In the genomic region with DNA sequence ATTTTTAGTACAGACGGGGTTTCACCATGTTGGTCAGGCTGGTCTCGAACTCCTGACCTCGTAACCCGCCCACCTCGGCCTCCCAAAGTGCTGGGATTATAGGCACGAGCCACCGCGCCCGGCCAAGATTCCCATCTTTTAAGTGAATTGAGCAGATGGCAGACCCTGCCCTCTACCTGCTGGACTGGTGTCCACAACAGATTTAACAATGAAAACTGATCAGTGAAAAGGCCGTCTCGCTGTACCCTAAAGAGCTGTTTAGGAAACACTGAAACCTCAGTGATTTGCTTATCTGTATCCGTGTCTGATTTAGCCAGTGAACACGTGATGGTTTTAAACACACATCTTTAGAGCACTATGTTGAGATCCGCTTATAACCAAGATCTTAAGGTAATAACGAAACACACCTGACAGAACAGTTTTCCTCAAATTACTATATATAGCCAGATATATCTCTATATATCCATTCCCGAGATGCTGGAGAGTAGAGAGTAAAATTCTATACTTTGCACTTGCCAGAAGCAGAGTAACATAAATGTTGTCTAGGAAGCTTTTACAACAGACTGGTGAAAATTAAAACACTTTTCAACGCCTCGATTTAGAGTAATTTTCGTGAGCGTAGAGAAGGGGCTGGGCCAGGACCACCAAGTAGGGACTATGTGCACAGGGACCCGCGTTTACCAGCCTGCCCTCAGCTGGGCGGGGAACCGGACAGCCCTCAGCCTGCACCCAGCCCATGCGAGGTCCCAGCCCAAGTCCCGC, we compare ENCODE assay signal across 8 cellular contexts. TPM values are rescaled to one million over a fixed set of nuclear protein-coding genes. Genes with fewer than 3 reads are reported as not detected.
DNase-seq lines count a peak whose midpoint lies in the region; ATAC-seq and TF ChIP-seq lines count a peak whose summit lies in the region.

No MANE protein-coding gene starts in this region.

- H3K36me3 ChIP-seq in H7 (replicated peaks; ENCODE audit: control insufficient read depth, insufficient read depth, low read length) (no peaks in the 10 kb centered on the region), KMS-11 (ENCODE audit: insufficient read depth) (no peaks in the 10 kb centered on the region), fibroblast of lung (ENCODE audit: control insufficient read depth, insufficient read depth, low read length) (no peaks in the 10 kb centered on the region)

- H3K79me2 ChIP-seq in KMS-11 (ENCODE audit: insufficient read depth, low read depth) = no peaks in the 10 kb centered on the region
- H3K79me2 ChIP-seq in fibroblast of lung (ENCODE audit: control insufficient read depth, insufficient read depth, low read length) = no peaks in the 10 kb centered on the region

- no peaks in the 10 kb centered on the region for H3K9me3 Mint-ChIP-seq in T-helper 2 cell treated with Interferon-gamma antibody and Interleukin-4, amounts not matched to agents 5 μg/mL and 100 μg/mL, for 36 hours
- H3K9me3 Mint-ChIP-seq in natural killer cell treated with Interleukin-12 subunit alpha and Interleukin-12 subunit beta and Interleukin-15 and Interleukin-18, amount 100 ng/mL, for 72 hours = no peaks in the 10 kb centered on the region

- peak overlapping the region; percentile 83 for H3K4me2 ChIP-seq in KMS-11
- peak overlapping the region; percentile 91 for H3K4me2 ChIP-seq in fibroblast of lung (ENCODE audit: extremely low read depth, insufficient read depth, low read length)

- peak overlapping the region; percentile 57; the same call in 1 of the 2 replicates for H3K27ac ChIP-seq in KMS-11
- H3K27ac ChIP-seq in fibroblast of lung (ENCODE audit: insufficient read depth, low read length) = peak overlapping the region; percentile 72

- H3K4me3 ChIP-seq in H7 (ENCODE audit: insufficient read depth, low read depth, low read length) (peak overlapping the region; percentile 85), KMS-11 (IDR thresholded peaks at IDR 0.05; ENCODE audit: insufficient read depth, low read depth, low read length) (peak overlapping the region; percentile 81), fibroblast of lung (replicated peaks in 1 of 4; ENCODE audit: control extremely low read depth in 1 of 4, insufficient read depth in 1 of 4, low read depth in 3 of 4, low read length in 4 of 4) (peak overlapping the region; percentile 40 to 89 (median 66))

- no peaks in the 10 kb centered on the region for H3K9me3 ChIP-seq in fibroblast of lung (ENCODE audit: control insufficient read depth, insufficient read depth, low read depth, low read length)

- H3K4me1 ChIP-seq in KMS-11 (ENCODE audit: low read depth, poor library complexity, severe bottlenecking) (peaks cover 5% of the 10 kb centered on the region), fibroblast of lung (ENCODE audit: control insufficient read depth, extremely low read depth, insufficient read depth, low read length) (peaks cover 7% of the 10 kb centered on the region)

- peak; percentile 33 for DNase-seq in stimulated activated CD8-positive, alpha-beta memory T cell treated with anti-CD3 and anti-CD28 coated beads, Interleukin-12 subunit alpha, Interleukin-12 subunit beta, amount 100 ng/mL, for 24 hours (ENCODE audit: extremely low read depth)
- DNase-seq in stimulated activated CD8-positive, alpha-beta memory T cell treated with anti-CD3 and anti-CD28 coated beads, Interleukin-4, amount 100 ng/mL, for 48 hours = no peak
- no peak for DNase-seq in H7
- no peak for DNase-seq in T-helper 2 cell treated with Interferon-gamma antibody and Interleukin-4, amounts not matched to agents 5 μg/mL and 100 μg/mL, for 36 hours (ENCODE audit: low spot score)
- peak; percentile 52 to 53 for DNase-seq in fibroblast of lung (ENCODE audit: low read depth in 2 of 2)
- no peak for DNase-seq in natural killer cell treated with Interleukin-12 subunit alpha and Interleukin-12 subunit beta and Interleukin-15 and Interleukin-18, amount 100 ng/mL, for 72 hours (ENCODE audit: low spot score)
- DNase-seq in effector CD8-positive, alpha-beta T cell (lab: John Stamatoyannopoulos, UW) = no peak

- peak overlapping the region; percentile 94 for H3K4me3 Mint-ChIP-seq in T-helper 2 cell treated with Interferon-gamma antibody and Interleukin-4, amounts not matched to agents 5 μg/mL and 100 μg/mL, for 36 hours
- peak overlapping the region; percentile 98 for H3K4me3 Mint-ChIP-seq in natural killer cell treated with Interleukin-12 subunit alpha and Interleukin-12 subunit beta and Interleukin-15 and Interleukin-18, amount 100 ng/mL, for 72 hours

- H3K9ac ChIP-seq in KMS-11 = peak overlapping the region; percentile 58; the same call in 1 of the 2 replicates
- peak overlapping the region; percentile 69 for H3K9ac ChIP-seq in fibroblast of lung (ENCODE audit: insufficient read depth, low read length)

- no peaks in the 10 kb centered on the region for H3K36me3 Mint-ChIP-seq in T-helper 2 cell treated with Interferon-gamma antibody and Interleukin-4, amounts not matched to agents 5 μg/mL and 100 μg/mL, for 36 hours (ENCODE audit: low read depth)
- no peaks in the 10 kb centered on the region for H3K36me3 Mint-ChIP-seq in natural killer cell treated with Interleukin-12 subunit alpha and Interleukin-12 subunit beta and Interleukin-15 and Interleukin-18, amount 100 ng/mL, for 72 hours

- no peaks in the 10 kb centered on the region for H3K27me3 Mint-ChIP-seq in T-helper 2 cell treated with Interferon-gamma antibody and Interleukin-4, amounts not matched to agents 5 μg/mL and 100 μg/mL, for 36 hours (ENCODE audit: low read depth)
- H3K27me3 Mint-ChIP-seq in natural killer cell treated with Interleukin-12 subunit alpha and Interleukin-12 subunit beta and Interleukin-15 and Interleukin-18, amount 100 ng/mL, for 72 hours = no peaks in the 10 kb centered on the region

- H3K27me3 ChIP-seq in H7 (ENCODE audit: control insufficient read depth, insufficient read depth, low read length) (no peaks in the 10 kb centered on the region), KMS-11 (ENCODE audit: insufficient read depth, low read depth) (no peaks in the 10 kb centered on the region), fibroblast of lung (ENCODE audit: control insufficient read depth, insufficient read depth, low read length) (no peaks in the 10 kb centered on the region)

- H3K4me1 Mint-ChIP-seq in T-helper 2 cell treated with Interferon-gamma antibody and Interleukin-4, amounts not matched to agents 5 μg/mL and 100 μg/mL, for 36 hours (ENCODE audit: low read depth) = peaks cover 17% of the 10 kb centered on the region
- peaks cover 13 to 20% of the 10 kb centered on the region in 2 donors for H3K4me1 Mint-ChIP-seq in natural killer cell treated with Interleukin-12 subunit alpha and Interleukin-12 subunit beta and Interleukin-15 and Interleukin-18, amount 100 ng/mL, for 72 hours (ENCODE audit: low read depth in 2 of 2)

- no peaks in the 10 kb centered on the region for H4K20me1 ChIP-seq in KMS-11 (ENCODE audit: insufficient read depth)
- no peaks in the 10 kb centered on the region for H4K20me1 ChIP-seq in fibroblast of lung (ENCODE audit: control insufficient read depth, extremely low read depth, insufficient read depth, low read length)

- TF ChIP-seq CTCF in KMS-11 (conservative IDR thresholded peaks at IDR 0.05; ENCODE audit: low read depth, low read length) = no peak
- TF ChIP-seq CTCF in fibroblast of lung (conservative IDR thresholded peaks at IDR 0.05 in 1 of 2, IDR thresholded peaks at IDR 0.05 in 1 of 2; ENCODE audit: low read depth in 1 of 2, low read length in 2 of 2) = no peak

- H2AFZ ChIP-seq in KMS-11 (ENCODE audit: low read depth) = peak overlapping the region; percentile 96
- H2AFZ ChIP-seq in fibroblast of lung (ENCODE audit: low read length) = peak overlapping the region; percentile 97

- H3K27ac Mint-ChIP-seq in T-helper 2 cell treated with Interferon-gamma antibody and Interleukin-4, amounts not matched to agents 5 μg/mL and 100 μg/mL, for 36 hours = peak overlapping the region; percentile 81
- peak overlapping the region in 1 of 2 donors; percentile 28 for H3K27ac Mint-ChIP-seq in natural killer cell treated with Interleukin-12 subunit alpha and Interleukin-12 subunit beta and Interleukin-15 and Interleukin-18, amount 100 ng/mL, for 72 hours

- peak; percentile 81 to 82 for ATAC-seq in natural killer cell treated with Interleukin-12 subunit alpha and Interleukin-12 subunit beta and Interleukin-15 and Interleukin-18, amount 100 ng/mL, for 72 hours

RNA-seq across cellular contexts. Expression of gene FAM161A, which starts 0.6 kb away (rescaled TPM):
- 4.1 and 7.8 TPM in 2 replicates for total RNA-seq in H7 (2014; rRNA removed; shearing (Covaris generic))
- total RNA-seq in fibroblast of lung = 2.6 and 3.1 TPM in 2 replicates
- polyA plus RNA-seq in fibroblast of lung = 0.84 and 1.1 TPM in 2 replicates
- 1.2 and 1.4 TPM in 2 replicates for polyA plus RNA-seq in fibroblast of lung (2012)
- not detected in 2 replicates for polyA minus RNA-seq in fibroblast of lung (ENCODE audit: low replicate concordance)
- total RNA-seq in natural killer cell treated with Interleukin-12 subunit alpha and Interleukin-12 subunit beta and Interleukin-15 and Interleukin-18, amount 100 ng/mL, for 72 hours = 1 to 10 TPM; 2.2 to 6.6 TPM

RNA-seq across cellular contexts. Expression of gene CCT4, which starts 35.2 kb away (rescaled TPM):
- 377 and 429 TPM in 2 replicates for total RNA-seq in H7 (2014; rRNA removed; shearing (Covaris generic))
- 168 and 187 TPM in 2 replicates for total RNA-seq in fibroblast of lung
- 136 and 160 TPM in 2 replicates for polyA plus RNA-seq in fibroblast of lung
- 116 and 157 TPM in 2 replicates for polyA plus RNA-seq in fibroblast of lung (2012)
- 45.9 and 46.9 TPM in 2 replicates for polyA minus RNA-seq in fibroblast of lung (ENCODE audit: low replicate concordance)
- 100 to 1,000 TPM; 207 to 291 TPM for total RNA-seq in natural killer cell treated with Interleukin-12 subunit alpha and Interleukin-12 subunit beta and Interleukin-15 and Interleukin-18, amount 100 ng/mL, for 72 hours

RNA-seq across cellular contexts. Expression of gene COMMD1, which starts 52.2 kb away (rescaled TPM):
- 24.5 and 25.3 TPM in 2 replicates for total RNA-seq in H7 (2014; rRNA removed; shearing (Covaris generic))
- 36.0 and 38.6 TPM in 2 replicates for total RNA-seq in fibroblast of lung
- 49.3 and 52.7 TPM in 2 replicates for polyA plus RNA-seq in fibroblast of lung
- 58.8 and 74.9 TPM in 2 replicates for polyA plus RNA-seq in fibroblast of lung (2012)
- 15.0 and 20.8 TPM in 2 replicates for polyA minus RNA-seq in fibroblast of lung (ENCODE audit: low replicate concordance)
- total RNA-seq in natural killer cell treated with Interleukin-12 subunit alpha and Interleukin-12 subunit beta and Interleukin-15 and Interleukin-18, amount 100 ng/mL, for 72 hours = 10 to 100 TPM; 34.4 to 44.4 TPM

Comparison
In these comparisons a context has a peak if more than half of its experiments do, and no peak if none do; other contexts are left out.
1. DNase-seq: peak in stimulated activated CD8-positive, alpha-beta memory T cell treated with anti-CD3 and anti-CD28 coated beads, Interleukin-12 subunit alpha, Interleukin-12 subunit beta, amount 100 ng/mL, for 24 hours (single experiment) and fibroblast of lung (2 of 2); none in stimulated activated CD8-positive, alpha-beta memory T cell treated with anti-CD3 and anti-CD28 coated beads, Interleukin-4, amount 100 ng/mL, for 48 hours (single experiment), H7 (single experiment), T-helper 2 cell treated with Interferon-gamma antibody and Interleukin-4, amounts not matched to agents 5 μg/mL and 100 μg/mL, for 36 hours (single experiment), natural killer cell treated with Interleukin-12 subunit alpha and Interleukin-12 subunit beta and Interleukin-15 and Interleukin-18, amount 100 ng/mL, for 72 hours (single experiment) and effector CD8-positive, alpha-beta T cell (single experiment).
2. Peak in every context shown above with its lines, with median percentiles within 50 percentile points of each other: H3K4me3 ChIP-seq.